In the genomic region with DNA sequence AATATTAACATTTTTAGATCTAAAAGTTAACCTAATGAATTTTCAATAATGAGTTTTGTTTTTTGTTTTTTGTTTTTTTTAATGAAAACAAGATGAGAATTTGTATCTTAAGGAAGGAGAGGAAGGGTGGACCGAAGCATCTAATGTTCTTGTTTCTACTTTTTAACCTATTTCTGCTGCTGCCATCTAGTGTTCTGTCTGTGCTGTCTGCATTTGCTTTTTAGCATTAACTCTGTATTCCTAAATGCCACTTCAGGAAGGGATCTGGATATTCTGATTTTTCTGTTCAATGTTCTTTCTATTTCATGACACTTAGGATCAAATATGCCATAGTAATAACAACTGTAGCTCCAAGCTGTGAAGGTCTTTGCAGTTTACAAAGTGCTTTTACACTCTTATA, we compare ENCODE assay signal across 1 cellular context.
TF ChIP-seq lines count a peak whose summit lies in the region.

No MANE protein-coding gene starts in this region.

TF ChIP-seq in GM23338, 12 proteins besides CTCF, POLR2A, EP300 and RAD21 (continued from another document):
- TF ChIP-seq, protein P1, sequence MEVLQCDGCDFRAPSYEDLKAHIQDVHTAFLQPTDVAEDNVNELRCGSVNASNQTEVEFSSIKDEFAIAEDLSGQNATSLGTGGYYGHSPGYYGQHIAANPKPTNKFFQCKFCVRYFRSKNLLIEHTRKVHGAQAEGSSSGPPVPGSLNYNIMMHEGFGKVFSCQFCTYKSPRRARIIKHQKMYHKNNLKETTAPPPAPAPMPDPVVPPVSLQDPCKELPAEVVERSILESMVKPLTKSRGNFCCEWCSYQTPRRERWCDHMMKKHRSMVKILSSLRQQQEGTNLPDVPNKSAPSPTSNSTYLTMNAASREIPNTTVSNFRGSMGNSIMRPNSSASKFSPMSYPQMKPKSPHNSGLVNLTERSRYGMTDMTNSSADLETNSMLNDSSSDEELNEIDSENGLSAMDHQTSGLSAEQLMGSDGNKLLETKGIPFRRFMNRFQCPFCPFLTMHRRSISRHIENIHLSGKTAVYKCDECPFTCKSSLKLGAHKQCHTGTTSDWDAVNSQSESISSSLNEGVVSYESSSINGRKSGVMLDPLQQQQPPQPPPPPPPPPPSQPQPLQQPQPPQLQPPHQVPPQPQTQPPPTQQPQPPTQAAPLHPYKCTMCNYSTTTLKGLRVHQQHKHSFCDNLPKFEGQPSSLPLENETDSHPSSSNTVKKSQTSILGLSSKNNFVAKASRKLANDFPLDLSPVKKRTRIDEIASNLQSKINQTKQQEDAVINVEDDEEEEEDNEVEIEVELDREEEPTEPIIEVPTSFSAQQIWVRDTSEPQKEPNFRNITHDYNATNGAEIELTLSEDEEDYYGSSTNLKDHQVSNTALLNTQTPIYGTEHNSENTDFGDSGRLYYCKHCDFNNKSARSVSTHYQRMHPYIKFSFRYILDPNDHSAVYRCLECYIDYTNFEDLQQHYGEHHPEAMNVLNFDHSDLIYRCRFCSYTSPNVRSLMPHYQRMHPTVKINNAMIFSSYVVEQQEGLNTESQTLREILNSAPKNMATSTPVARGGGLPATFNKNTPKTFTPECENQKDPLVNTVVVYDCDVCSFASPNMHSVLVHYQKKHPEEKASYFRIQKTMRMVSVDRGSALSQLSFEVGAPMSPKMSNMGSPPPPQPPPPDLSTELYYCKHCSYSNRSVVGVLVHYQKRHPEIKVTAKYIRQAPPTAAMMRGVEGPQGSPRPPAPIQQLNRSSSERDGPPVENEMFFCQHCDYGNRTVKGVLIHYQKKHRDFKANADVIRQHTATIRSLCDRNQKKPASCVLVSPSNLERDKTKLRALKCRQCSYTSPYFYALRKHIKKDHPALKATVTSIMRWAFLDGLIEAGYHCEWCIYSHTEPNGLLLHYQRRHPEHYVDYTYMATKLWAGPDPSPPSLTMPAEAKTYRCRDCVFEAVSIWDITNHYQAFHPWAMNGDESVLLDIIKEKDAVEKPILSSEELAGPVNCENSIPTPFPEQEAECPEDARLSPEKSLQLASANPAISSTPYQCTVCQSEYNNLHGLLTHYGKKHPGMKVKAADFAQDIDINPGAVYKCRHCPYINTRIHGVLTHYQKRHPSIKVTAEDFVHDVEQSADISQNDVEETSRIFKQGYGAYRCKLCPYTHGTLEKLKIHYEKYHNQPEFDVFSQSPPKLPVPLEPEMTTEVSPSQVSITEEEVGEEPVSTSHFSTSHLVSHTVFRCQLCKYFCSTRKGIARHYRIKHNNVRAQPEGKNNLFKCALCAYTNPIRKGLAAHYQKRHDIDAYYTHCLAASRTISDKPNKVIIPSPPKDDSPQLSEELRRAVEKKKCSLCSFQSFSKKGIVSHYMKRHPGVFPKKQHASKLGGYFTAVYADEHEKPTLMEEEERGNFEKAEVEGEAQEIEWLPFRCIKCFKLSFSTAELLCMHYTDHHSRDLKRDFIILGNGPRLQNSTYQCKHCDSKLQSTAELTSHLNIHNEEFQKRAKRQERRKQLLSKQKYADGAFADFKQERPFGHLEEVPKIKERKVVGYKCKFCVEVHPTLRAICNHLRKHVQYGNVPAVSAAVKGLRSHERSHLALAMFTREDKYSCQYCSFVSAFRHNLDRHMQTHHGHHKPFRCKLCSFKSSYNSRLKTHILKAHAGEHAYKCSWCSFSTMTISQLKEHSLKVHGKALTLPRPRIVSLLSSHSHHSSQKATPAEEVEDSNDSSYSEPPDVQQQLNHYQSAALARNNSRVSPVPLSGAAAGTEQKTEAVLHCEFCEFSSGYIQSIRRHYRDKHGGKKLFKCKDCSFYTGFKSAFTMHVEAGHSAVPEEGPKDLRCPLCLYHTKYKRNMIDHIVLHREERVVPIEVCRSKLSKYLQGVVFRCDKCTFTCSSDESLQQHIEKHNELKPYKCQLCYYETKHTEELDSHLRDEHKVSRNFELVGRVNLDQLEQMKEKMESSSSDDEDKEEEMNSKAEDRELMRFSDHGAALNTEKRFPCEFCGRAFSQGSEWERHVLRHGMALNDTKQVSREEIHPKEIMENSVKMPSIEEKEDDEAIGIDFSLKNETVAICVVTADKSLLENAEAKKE (CRISPR knock-in tag; IDR thresholded peaks at IDR 0.05): no peak
- TF ChIP-seq POLR2AphosphoS5 (IDR thresholded peaks at IDR 0.05; ENCODE audit: low read depth): no peak
- no peak for TF ChIP-seq STAT1 (IDR thresholded peaks at IDR 0.05; ENCODE audit: unreplicated experiment)
- TF ChIP-seq ZNF114 (CRISPR knock-in tag; IDR thresholded peaks at IDR 0.05): no peak
- no peak for TF ChIP-seq JUNB (IDR thresholded peaks at IDR 0.05; ENCODE audit: unreplicated experiment)
- TF ChIP-seq REST (IDR thresholded peaks at IDR 0.05; ENCODE audit: unreplicated experiment): no peak
- TF ChIP-seq, protein P2, sequence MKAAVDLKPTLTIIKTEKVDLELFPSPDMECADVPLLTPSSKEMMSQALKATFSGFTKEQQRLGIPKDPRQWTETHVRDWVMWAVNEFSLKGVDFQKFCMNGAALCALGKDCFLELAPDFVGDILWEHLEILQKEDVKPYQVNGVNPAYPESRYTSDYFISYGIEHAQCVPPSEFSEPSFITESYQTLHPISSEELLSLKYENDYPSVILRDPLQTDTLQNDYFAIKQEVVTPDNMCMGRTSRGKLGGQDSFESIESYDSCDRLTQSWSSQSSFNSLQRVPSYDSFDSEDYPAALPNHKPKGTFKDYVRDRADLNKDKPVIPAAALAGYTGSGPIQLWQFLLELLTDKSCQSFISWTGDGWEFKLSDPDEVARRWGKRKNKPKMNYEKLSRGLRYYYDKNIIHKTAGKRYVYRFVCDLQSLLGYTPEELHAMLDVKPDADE (IDR thresholded peaks at IDR 0.05): no peak
